19 cellular contexts compared by ENCODE assay signal in the genomic region with DNA sequence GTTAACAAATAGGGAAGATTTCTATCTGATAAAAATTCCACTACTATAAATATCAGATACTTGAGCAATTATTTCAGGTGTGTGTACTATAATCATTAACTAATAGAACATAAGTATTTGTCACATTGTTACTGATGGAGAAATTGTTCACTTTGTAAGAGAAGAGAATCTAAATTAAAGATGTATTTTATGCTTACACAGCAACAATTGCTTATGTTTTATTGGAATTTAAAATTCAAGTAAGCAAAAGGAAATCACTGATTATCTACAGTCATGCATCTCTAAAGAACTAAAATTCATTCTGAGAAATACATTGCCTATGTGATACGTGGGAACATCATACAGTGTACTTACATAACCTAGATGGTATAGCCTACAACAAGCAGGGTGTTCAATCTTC.
DNase-seq lines count a peak whose midpoint lies in the region; ATAC-seq, FAIRE-seq and TF ChIP-seq lines count a peak whose summit lies in the region.
"Had no signal": no experiment of that assay in that cellular context is flagged by ENCODE, and none has a peak within 500 bp of the region (broad histone marks: within the 10 kb centered on the region; RNA-seq: fewer than 3 reads in every experiment).

No MANE protein-coding gene starts in this region.

- H3K4me1 ChIP-seq in HepG2 (ENCODE audit: insufficient read depth, low read length), result no peaks in the 10 kb centered on the region
- H3K4me1 ChIP-seq in right lobe of liver, result no peaks in the 10 kb centered on the region
- no peaks in the 10 kb centered on the region for H3K4me1 ChIP-seq in OCI-LY1 (ENCODE audit: insufficient read depth, low read length, severe bottlenecking)
- H3K4me1 ChIP-seq: BLaER1 treated with 17β-estradiol and CSF1 and Interleukin-3, amounts not matched to agents 10 nM and 100 nM had no signal

- H3K36me3 ChIP-seq in HepG2 (replicated peaks in 1 of 2; ENCODE audit: control insufficient read depth in 1 of 2, insufficient read depth in 2 of 2, low read length in 2 of 2) (no peaks in the 10 kb centered on the region), right lobe of liver (no peaks in the 10 kb centered on the region), OCI-LY1 (ENCODE audit: insufficient read depth, low read length) (no peaks in the 10 kb centered on the region)
- H3K36me3 ChIP-seq: BLaER1 treated with 17β-estradiol and CSF1 and Interleukin-3, amounts not matched to agents 10 nM and 100 nM had no signal

- TF ChIP-seq CTCF in HepG2 (CRISPR knock-in tag; IDR thresholded peaks at IDR 0.05), result no peak
- TF ChIP-seq CTCF in right lobe of liver (IDR thresholded peaks at IDR 0.05), result no peak
- no peak for TF ChIP-seq CTCF in OCI-LY1 (IDR thresholded peaks at IDR 0.05; ENCODE audit: low read length)

- FAIRE-seq in HepG2 (lab: Jason Lieb, UNC), result no peak
- FAIRE-seq: D721Med, G401.6, GM12891, GM19239 had no signal

- no peak for TF ChIP-seq POLR2A in HepG2 (IDR thresholded peaks at IDR 0.05; ENCODE audit: insufficient read depth in 1 of 2, low read depth in 2 of 2, low read length in 2 of 2)
- TF ChIP-seq POLR2A in right lobe of liver (IDR thresholded peaks at IDR 0.05), result no peak

- ATAC-seq in HepG2 (no peak), right lobe of liver (no peak), GM21381 (IDR thresholded peaks at IDR 0.05; ENCODE audit: unreplicated experiment) (no peak)
- ATAC-seq: CD8-positive, alpha-beta T cell had no signal

- no peaks in the 10 kb centered on the region for H4K20me1 ChIP-seq in HepG2 (ENCODE audit: insufficient read depth, low read length)
- no peaks in the 10 kb centered on the region for H4K20me1 ChIP-seq in OCI-LY1 (ENCODE audit: insufficient read depth, low read length)
- H4K20me1 ChIP-seq: BLaER1 treated with 17β-estradiol and CSF1 and Interleukin-3, amounts not matched to agents 10 nM and 100 nM had no signal

- intact Hi-C loops in HepG2 (cut with micrococcal nuclease; ENCODE audit: unreplicated experiment), result no loop called here
- intact Hi-C loops in right lobe of liver (cut with DNase I), result no loop called here

- no peak overlapping the region for H3K4me3 ChIP-seq in HepG2 (replicated peaks in 1 of 3; ENCODE audit: insufficient read depth in 1 of 3, low read depth in 2 of 3, low read length in 3 of 3)
- H3K4me3 ChIP-seq in right lobe of liver, result no peak overlapping the region
- no peak overlapping the region for H3K4me3 ChIP-seq in OCI-LY1 (ENCODE audit: low read depth, low read length, poor library complexity, severe bottlenecking)
- H3K4me3 ChIP-seq: BLaER1 treated with 17β-estradiol and CSF1 and Interleukin-3, amounts not matched to agents 10 nM and 100 nM had no signal

- in situ Hi-C loops in HepG2 (cut with HindIII; ENCODE audit: extremely low pct_ligation_motif_present, low pct_unique_long_range_greater_than_20kb), result no loop called here

- 4% methylated on average over 1 of the region's 1 CpG for WGBS in HepG2 (ENCODE audit: low lambda C conversion rate)
- WGBS in right lobe of liver (ENCODE audit: insufficient coverage, low coverage, low lambda C conversion rate, missing lambda C conversion rate), result 79% methylated on average over 1 of the region's 1 CpG

- H3K27ac ChIP-seq in HepG2 (ENCODE audit: extremely low read length, insufficient read depth, low read length) (no peak overlapping the region), right lobe of liver (no peak overlapping the region), OCI-LY1 (ENCODE audit: low read depth, low read length, poor library complexity, severe bottlenecking) (no peak overlapping the region)
- H3K27ac ChIP-seq: 22Rv1; BLaER1 treated with 17β-estradiol and CSF1 and Interleukin-3, amounts not matched to agents 10 nM and 100 nM; C4-2B had no signal

- no peak for TF ChIP-seq RAD21 in HepG2 (CRISPR knock-in tag; IDR thresholded peaks at IDR 0.05)

- CTCF ChIA-PET in HepG2 (lab: Yijun Ruan, JAX; ENCODE audit: low intra/inter-chr PET ratio, low total read pairs), result no interaction called here

- BruUV-seq in HepG2 (replicated peaks; lab: Mats Ljungman, UMichigan), result no TSS peak

- no peak overlapping the region for H3K9ac ChIP-seq in HepG2 (ENCODE audit: insufficient read depth, low read depth, low read length)
- no peak overlapping the region for H3K9ac ChIP-seq in OCI-LY1 (ENCODE audit: low read length)
- H3K9ac ChIP-seq: BLaER1 treated with 17β-estradiol and CSF1 and Interleukin-3, amounts not matched to agents 10 nM and 100 nM had no signal

- no peak overlapping the region for H3K4me2 ChIP-seq in HepG2 (ENCODE audit: low read depth, low read length)
- H3K4me2 ChIP-seq in OCI-LY1 (ENCODE audit: low read length), result no peak overlapping the region
- H3K4me2 ChIP-seq: BLaER1 treated with 17β-estradiol and CSF1 and Interleukin-3, amounts not matched to agents 10 nM and 100 nM had no signal

- DNase-seq in HepG2 (ENCODE audit: low spot score) (no peak), right lobe of liver (no peak), AML-193 (lab: John Stamatoyannopoulos, UW) (no peak)
- DNase-seq: ACHN; Caco-2; Calu3; CD4-positive, alpha-beta T cell; CD8-positive, alpha-beta T cell; DMS79 treated with DMSO at 0.1 percent for 48 hours; GF-D8 had no signal

- H3K27me3 ChIP-seq in HepG2 (ENCODE audit: control insufficient read depth in 1 of 2, insufficient read depth in 2 of 2, low read length in 2 of 2) (no peaks in the 10 kb centered on the region), right lobe of liver (no peaks in the 10 kb centered on the region), OCI-LY1 (ENCODE audit: insufficient read depth, low read length) (no peaks in the 10 kb centered on the region)
- H3K27me3 ChIP-seq: BLaER1 treated with 17β-estradiol and CSF1 and Interleukin-3, amounts not matched to agents 10 nM and 100 nM had no signal

- POLR2A ChIA-PET in HepG2 (lab: Yijun Ruan, JAX), result no interaction called here

- TF ChIP-seq EP300 in HepG2 (IDR thresholded peaks at IDR 0.05; ENCODE audit: low read depth in 2 of 2, low read length in 2 of 2) (no peak), HepG2 (CRISPR knock-in tag; IDR thresholded peaks at IDR 0.05; ENCODE audit: borderline replicate concordance) (no peak)

- H3K79me2 ChIP-seq in HepG2 (ENCODE audit: insufficient read depth, low read length) (no peaks in the 10 kb centered on the region), OCI-LY1 (ENCODE audit: insufficient read depth, low read length) (no peaks in the 10 kb centered on the region)

- no peaks in the 10 kb centered on the region for H3K9me3 ChIP-seq in HepG2 (ENCODE audit: low read length)
- H3K9me3 ChIP-seq in right lobe of liver, result no peaks in the 10 kb centered on the region
- 0 out of 2 replicates have a peak, but pooled peaks cover 2% of the 10 kb centered on the region for H3K9me3 ChIP-seq in OCI-LY1 (ENCODE audit: low read length)
- H3K9me3 ChIP-seq: BLaER1 treated with 17β-estradiol and CSF1 and Interleukin-3, amounts not matched to agents 10 nM and 100 nM; Caco-2 had no signal

- H3F3A ChIP-seq in OCI-LY1 (ENCODE audit: insufficient read depth, low read length), result no peaks in the 10 kb centered on the region

- H2AFZ ChIP-seq in HepG2 (ENCODE audit: low read length) (no peak overlapping the region), OCI-LY1 (ENCODE audit: low read length) (0 out of 2 replicates have a peak overlapping the region, but pooled peaks have one; percentile 45)

- H3K9me2 ChIP-seq in OCI-LY1 (ENCODE audit: low read depth, low read length), result no peaks in the 10 kb centered on the region

TF ChIP-seq in HepG2, 621 proteins besides CTCF, POLR2A, EP300 and RAD21:
- TF ChIP-seq MAFK (conservative IDR thresholded peaks at IDR 0.05 in 1 of 2, IDR thresholded peaks at IDR 0.05 in 1 of 2; ENCODE audit: low read length in 2 of 2) (peak; percentile 78 to 85), ZNF75D (CRISPR knock-in tag; IDR thresholded peaks at IDR 0.05; ENCODE audit: borderline replicate concordance) (no peak), MAFF (IDR thresholded peaks at IDR 0.05; ENCODE audit: low read depth, low read length) (peak; percentile 64; the same call in 1 of the 2 replicates)
